14 cellular contexts compared by ENCODE assay signal in genomic region chr14:22564463-22564862, GRCh38. TPM values are rescaled to one million over a fixed set of nuclear protein-coding genes. Genes with fewer than 3 reads are reported as not detected.
DNase-seq lines count a peak whose midpoint lies in the region; ATAC-seq and TF ChIP-seq lines count a peak whose summit lies in the region.
"Had no signal": no experiment of that assay in that cellular context is flagged by ENCODE, and none has a peak within 500 bp of the region (broad histone marks: within the 10 kb centered on the region; RNA-seq: fewer than 3 reads in every experiment).

No MANE protein-coding gene starts in this region.

- no peaks in the 10 kb centered on the region for H3K9me3 Mint-ChIP-seq in activated CD4-positive, alpha-beta T cell treated with anti-CD3 and anti-CD28 coated beads for 36 hours (ENCODE audit: low read depth)

- no peak for DNase-seq in activated CD4-positive, alpha-beta T cell treated with anti-CD3 and anti-CD28 coated beads for 36 hours
- no peak for DNase-seq in activated CD4-positive, alpha-beta T cell treated with anti-CD3 and anti-CD28 coated beads for 48 hours
- DNase-seq in Peyer's patch (no peak), epithelial cell of esophagus (ENCODE audit: low read depth) (peak; percentile 48), smooth muscle cell (lab: John Stamatoyannopoulos, UW; ENCODE audit: unreplicated experiment) (no peak), NCI-H128 (lab: John Stamatoyannopoulos, UW; ENCODE audit: unreplicated experiment) (no peak)
- DNase-seq in effector CD8-positive, alpha-beta T cell (lab: John Stamatoyannopoulos, UW): no peak
- DNase-seq: DND-41, dorsolateral prefrontal cortex, heart left ventricle, MV-4-11, testis had no signal

- H3K27me3 ChIP-seq in Peyer's patch: no peaks in the 10 kb centered on the region
- H3K27me3 ChIP-seq in smooth muscle cell (ENCODE audit: low read depth): no peaks in the 10 kb centered on the region
- H3K27me3 ChIP-seq: dorsolateral prefrontal cortex, heart left ventricle, testis had no signal

- CTCF ChIA-PET in activated CD4-positive, alpha-beta T cell treated with anti-CD3 and anti-CD28 coated beads for 36 hours (lab: Charles Lee): interaction anchor here (0.6 to 16.1 kb wide), 15 partner anchors 10 to 816 kb away, joined by 3 to 342 read pairs (median 5); partner anchors contain the start of genes ABHD4 and DAD1

- H3K9ac ChIP-seq in smooth muscle cell (ENCODE audit: low read depth): no peak overlapping the region

- TF ChIP-seq CTCF in Peyer's patch (IDR thresholded peaks at IDR 0.05) (no peak), epithelial cell of esophagus (IDR thresholded peaks at IDR 0.05; ENCODE audit: insufficient read depth, low read depth, low read length, missing control alignments) (no peak), smooth muscle cell (IDR thresholded peaks at IDR 0.05; ENCODE audit: borderline replicate concordance, insufficient read depth, poor library complexity, severe bottlenecking) (no peak)

- H3K4me3 Mint-ChIP-seq in activated CD4-positive, alpha-beta T cell treated with anti-CD3 and anti-CD28 coated beads for 36 hours: peak overlapping the region; percentile 69

- intact Hi-C loops in activated CD4-positive, alpha-beta T cell treated with anti-CD3 and anti-CD28 coated beads for 36 hours (cut with DNase I, micrococcal nuclease): no loop called here

- peaks cover 19% of the 10 kb centered on the region for H3K79me2 ChIP-seq in smooth muscle cell (ENCODE audit: low read depth)

- POLR2A ChIA-PET in activated CD4-positive, alpha-beta T cell treated with anti-CD3 and anti-CD28 coated beads for 36 hours (lab: Charles Lee): interaction anchor here (0.6 to 5.0 kb wide), 5 partner anchors 9 to 202 kb away, joined by 3 to 34 read pairs (median 6); partner anchors contain the start of gene DAD1

- H2AFZ ChIP-seq in smooth muscle cell (ENCODE audit: low read depth): no peak overlapping the region

- H3K27me3 Mint-ChIP-seq in activated CD4-positive, alpha-beta T cell treated with anti-CD3 and anti-CD28 coated beads for 36 hours: no peaks in the 10 kb centered on the region

- peaks cover 66% of the 10 kb centered on the region for H3K36me3 Mint-ChIP-seq in activated CD4-positive, alpha-beta T cell treated with anti-CD3 and anti-CD28 coated beads for 36 hours (ENCODE audit: low read depth)

- H3K27ac ChIP-seq in Peyer's patch (peak overlapping the region; percentile 48 to 86 (median 62)), smooth muscle cell (ENCODE audit: low read depth) (peak overlapping the region; percentile 49)
- H3K27ac ChIP-seq: testis, VCaP had no signal

- H3K36me3 ChIP-seq in Peyer's patch (peaks cover 0 to 21% (median 0%) of the 10 kb centered on the region in 3 donors), smooth muscle cell (ENCODE audit: low read depth) (no peaks in the 10 kb centered on the region)

- ATAC-seq in activated CD4-positive, alpha-beta T cell treated with anti-CD3 and anti-CD28 coated beads for 36 hours: no peak
- ATAC-seq in HG03095 (IDR thresholded peaks at IDR 0.05; ENCODE audit: unreplicated experiment): no peak

- peaks cover 0 to 44% (median 14%) of the 10 kb centered on the region in 4 donors for H3K4me1 ChIP-seq in Peyer's patch
- H3K4me1 ChIP-seq in smooth muscle cell (ENCODE audit: low read depth): peaks cover 25% of the 10 kb centered on the region
- H3K4me1 ChIP-seq: testis had no signal

- H3K4me1 Mint-ChIP-seq in activated CD4-positive, alpha-beta T cell treated with anti-CD3 and anti-CD28 coated beads for 36 hours: peaks cover 98% of the 10 kb centered on the region

- H3K4me3 ChIP-seq in Peyer's patch: no peak overlapping the region
- no peak overlapping the region for H3K4me3 ChIP-seq in epithelial cell of esophagus (ENCODE audit: low read length)
- no peak overlapping the region for H3K4me3 ChIP-seq in smooth muscle cell
- H3K4me3 ChIP-seq: dorsolateral prefrontal cortex, heart left ventricle, testis had no signal

- peak overlapping the region; percentile 100 for H3K27ac Mint-ChIP-seq in activated CD4-positive, alpha-beta T cell treated with anti-CD3 and anti-CD28 coated beads for 36 hours

- H3K9me3 ChIP-seq in Peyer's patch (no peaks in the 10 kb centered on the region), smooth muscle cell (replicated peaks; ENCODE audit: low read depth) (no peaks in the 10 kb centered on the region)
- H3K9me3 ChIP-seq: heart left ventricle, testis had no signal

- no peak overlapping the region for H3K4me2 ChIP-seq in smooth muscle cell

- no peak for TF ChIP-seq POLR2A in Peyer's patch (IDR thresholded peaks at IDR 0.05)

- WGBS in smooth muscle cell (ENCODE audit: low lambda C conversion rate): 89% methylated on average over 1 of the region's 1 CpG

- H3F3A ChIP-seq in smooth muscle cell (ENCODE audit: low read depth): peaks cover 15% of the 10 kb centered on the region

- peaks cover 42% of the 10 kb centered on the region for H4K20me1 ChIP-seq in smooth muscle cell (ENCODE audit: low read depth)

RNA-seq across cellular contexts. Expression of gene DAD1, which starts 24.6 kb away (rescaled TPM):
- total RNA-seq in activated CD4-positive, alpha-beta T cell treated with anti-CD3 and anti-CD28 coated beads for 36 hours: 100 to 1,000 TPM; 265 to 302 TPM
- total RNA-seq in Peyer's patch (100 to 1,000 TPM in 2 of 4 donors, 10 to 100 TPM in 2; 52.0 to 173 (median 123) TPM), smooth muscle cell (473 and 533 TPM in 2 replicates)
- polyA plus RNA-seq in smooth muscle cell: 519 and 571 TPM in 2 replicates

RNA-seq across cellular contexts. Expression of gene ABHD4, which starts 33.6 kb away (rescaled TPM):
- 10 to 100 TPM in 1 of 2 experiments, 1 to 10 TPM in 1; 8.3 to 10.5 TPM for total RNA-seq in activated CD4-positive, alpha-beta T cell treated with anti-CD3 and anti-CD28 coated beads for 36 hours
- total RNA-seq in Peyer's patch (10 to 100 TPM; 28.1 to 51.4 (median 42.8) TPM), smooth muscle cell (9.7 and 10.5 TPM in 2 replicates)
- polyA plus RNA-seq in smooth muscle cell: 13.9 and 24.1 TPM in 2 replicates
